ENCODE assay signal across 1 cellular context in genomic region chr2:43192039-43192438, GRCh38.
TF ChIP-seq lines count a peak whose summit lies in the region.

No MANE protein-coding gene starts in this region.

TF ChIP-seq in K562, 482 proteins besides CTCF, POLR2A, EP300 and RAD21 (continued from another document and continues in another):
- TF ChIP-seq HDAC1 (IDR thresholded peaks at IDR 0.05): 0 out of 4 replicates have a peak, but pooled peaks of 1 of the 2 experiments have one; percentile 29
- peak; percentile 26 for TF ChIP-seq CTCFL (IDR thresholded peaks at IDR 0.05; ENCODE audit: borderline replicate concordance, insufficient read depth, low read depth, low read length, poor library complexity, severe bottlenecking)
- no peak for TF ChIP-seq ETV1 (tag; conservative IDR thresholded peaks at IDR 0.05; ENCODE audit: low read depth)
- peak in 1 of 2 experiments; percentile 59; a peak in 1 of 4 replicates for TF ChIP-seq RCOR1 (IDR thresholded peaks at IDR 0.05; ENCODE audit: borderline replicate concordance in 1 of 2, low read depth in 2 of 2, low read length in 2 of 2)
- TF ChIP-seq CBFA2T3 (IDR thresholded peaks at IDR 0.05): 0 out of 2 replicates have a peak, but pooled peaks have one; percentile 7
- no peak for TF ChIP-seq ZNF121 (CRISPR knock-in tag; conservative IDR thresholded peaks at IDR 0.05)
- TF ChIP-seq CBX3 (IDR thresholded peaks at IDR 0.05; ENCODE audit: borderline replicate concordance in 1 of 2, low read length in 2 of 2): 0 out of 3 replicates have a peak, but pooled peaks of 1 of the 2 experiments have one; percentile 31
- TF ChIP-seq RFX1 (IDR thresholded peaks at IDR 0.05): no peak
- TF ChIP-seq FOXJ3 (CRISPR knock-in tag; IDR thresholded peaks at IDR 0.05): no peak
- TF ChIP-seq BRF1 (IDR thresholded peaks at IDR 0.05; ENCODE audit: borderline replicate concordance, extremely low read depth, insufficient read length): no peak
- no peak for TF ChIP-seq COPS2 (conservative IDR thresholded peaks at IDR 0.05)
- peak; percentile 80 for TF ChIP-seq ADNP (tag; IDR thresholded peaks at IDR 0.05)
- TF ChIP-seq ZNF408 (CRISPR knock-in tag; IDR thresholded peaks at IDR 0.05; ENCODE audit: low read depth): no peak
- TF ChIP-seq FOXP1 (CRISPR knock-in tag; IDR thresholded peaks at IDR 0.05): 0 out of 2 replicates have a peak, but pooled peaks have one; percentile 7
- TF ChIP-seq MYBL2 (IDR thresholded peaks at IDR 0.05; ENCODE audit: low read depth): no peak
- no peak for TF ChIP-seq MYBL2 (CRISPR knock-in tag; IDR thresholded peaks at IDR 0.05; ENCODE audit: borderline replicate concordance)
- no peak for TF ChIP-seq CREB5 (CRISPR knock-in tag; IDR thresholded peaks at IDR 0.05)
- TF ChIP-seq THRA (IDR thresholded peaks at IDR 0.05): no peak
- peak; percentile 89 for TF ChIP-seq HDAC2 (IDR thresholded peaks at IDR 0.05)
- TF ChIP-seq RUNX1 (IDR thresholded peaks at IDR 0.05; ENCODE audit: low read depth): no peak
- TF ChIP-seq ZFP36 (IDR thresholded peaks at IDR 0.05; ENCODE audit: low read depth, low read length, partially characterized antibody): peak; percentile 94
- no peak for TF ChIP-seq ZNF551 (CRISPR knock-in tag; IDR thresholded peaks at IDR 0.05)
- TF ChIP-seq PKNOX1 (IDR thresholded peaks at IDR 0.05): no peak
- TF ChIP-seq PTBP1 (IDR thresholded peaks at IDR 0.05; ENCODE audit: low read depth, low read length): 0 out of 2 replicates have a peak, but pooled peaks have one; percentile 21
- TF ChIP-seq MAX (CRISPR knock-in tag; IDR thresholded peaks at IDR 0.05): no peak
- no peak for TF ChIP-seq RFX5 (IDR thresholded peaks at IDR 0.05; ENCODE audit: low read depth, low read length)
- no peak for TF ChIP-seq THAP7 (CRISPR knock-in tag; IDR thresholded peaks at IDR 0.05)
- TF ChIP-seq ATF1 (CRISPR knock-in tag; IDR thresholded peaks at IDR 0.05): no peak
- TF ChIP-seq ATF1 (tag; IDR thresholded peaks at IDR 0.05): no peak
- TF ChIP-seq CUX1 (CRISPR knock-in tag; IDR thresholded peaks at IDR 0.05): no peak
- no peak for TF ChIP-seq ZBTB11 (CRISPR knock-in tag; IDR thresholded peaks at IDR 0.05)
- TF ChIP-seq CHD4 (IDR thresholded peaks at IDR 0.05; ENCODE audit: insufficient read depth, insufficient replicate concordance, low read depth, low read length, poor library complexity, severe bottlenecking): peak; percentile 49
- no peak for TF ChIP-seq KLF13 (tag; IDR thresholded peaks at IDR 0.05; ENCODE audit: borderline replicate concordance, low read depth)
- TF ChIP-seq ZFPM2 (CRISPR knock-in tag; IDR thresholded peaks at IDR 0.05): no peak
- no peak for TF ChIP-seq ZNF696 (CRISPR knock-in tag; conservative IDR thresholded peaks at IDR 0.05)
- TF ChIP-seq RBFOX2 (IDR thresholded peaks at IDR 0.05; ENCODE audit: low read depth, low read length): no peak
- TF ChIP-seq ZNF134 (CRISPR knock-in tag; conservative IDR thresholded peaks at IDR 0.05): no peak
- no peak for TF ChIP-seq L3MBTL2 (IDR thresholded peaks at IDR 0.05)
- no peak for TF ChIP-seq SRF (CRISPR knock-in tag; IDR thresholded peaks at IDR 0.05)
- no peak for TF ChIP-seq KLF10 (CRISPR knock-in tag; IDR thresholded peaks at IDR 0.05)
- 0 out of 2 replicates have a peak, but pooled peaks have one; percentile 65 for TF ChIP-seq CBX1 (IDR thresholded peaks at IDR 0.05; ENCODE audit: low read depth)
- TF ChIP-seq ZNF780A (CRISPR knock-in tag; IDR thresholded peaks at IDR 0.05): no peak
- no peak for TF ChIP-seq STAT5B (CRISPR knock-in tag; IDR thresholded peaks at IDR 0.05)
- no peak for TF ChIP-seq KAT8 (IDR thresholded peaks at IDR 0.05; ENCODE audit: low read depth)
- no peak for TF ChIP-seq CBX2 (IDR thresholded peaks at IDR 0.05; ENCODE audit: insufficient read depth, low read length, poor library complexity, severe bottlenecking)
- TF ChIP-seq ZFP1 (CRISPR knock-in tag; IDR thresholded peaks at IDR 0.05): no peak
- TF ChIP-seq ZC3H4 (CRISPR knock-in tag; IDR thresholded peaks at IDR 0.05; ENCODE audit: borderline replicate concordance): no peak
- TF ChIP-seq BCOR (IDR thresholded peaks at IDR 0.05): peak; percentile 96
- TF ChIP-seq ESRRA (IDR thresholded peaks at IDR 0.05; ENCODE audit: borderline replicate concordance, low read depth): peak; percentile 35; the same call in 1 of the 2 replicates
- peak; percentile 86 to 91 for TF ChIP-seq KDM1A (IDR thresholded peaks at IDR 0.05)
- no peak for TF ChIP-seq SFPQ (IDR thresholded peaks at IDR 0.05; ENCODE audit: low read depth, low read length)
- peak; percentile 36; the same call in 1 of the 2 replicates for TF ChIP-seq ETV5 (CRISPR knock-in tag; IDR thresholded peaks at IDR 0.05; ENCODE audit: low read depth)
- TF ChIP-seq HDGF (IDR thresholded peaks at IDR 0.05): 0 out of 2 replicates have a peak, but pooled peaks have one; percentile 13
- peak; percentile 96 for TF ChIP-seq RBM25 (IDR thresholded peaks at IDR 0.05; ENCODE audit: low read depth, low read length, severe bottlenecking)
- TF ChIP-seq BRD9 (IDR thresholded peaks at IDR 0.05; ENCODE audit: low read depth, partially characterized antibody): peak; percentile 89
